1 cellular context compared by ENCODE assay signal in the genomic region with DNA sequence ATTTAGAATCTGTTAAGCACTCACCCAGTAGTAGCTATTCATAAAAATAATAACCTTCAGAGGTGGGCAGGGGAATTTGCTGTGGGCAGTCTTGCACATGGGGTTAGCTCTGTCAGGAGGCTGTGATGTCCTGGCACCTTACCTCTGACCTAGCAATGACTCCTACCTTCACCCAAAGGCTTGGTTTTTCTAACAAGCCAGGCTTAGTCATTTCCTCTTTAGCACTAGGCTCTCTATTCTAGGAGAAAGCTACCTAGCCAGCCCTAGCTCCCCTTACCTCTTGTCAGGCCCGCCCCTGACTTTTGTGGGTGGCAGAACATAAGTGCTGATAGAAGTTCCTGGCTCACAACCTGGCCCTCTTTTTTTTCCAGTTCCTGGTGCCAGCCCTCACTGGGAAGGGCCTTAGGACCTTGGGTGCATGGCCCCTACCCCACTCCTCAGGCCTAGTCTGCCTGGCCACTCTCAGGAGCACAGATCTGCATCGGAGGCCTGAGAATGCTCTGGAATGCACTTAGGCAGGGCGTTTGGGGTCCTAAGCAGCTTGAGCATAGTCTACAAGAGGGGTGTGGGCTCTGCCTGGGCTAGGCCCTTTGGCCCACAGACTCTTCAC.
TF ChIP-seq lines count a peak whose summit lies in the region.

No MANE protein-coding gene starts in this region.

TF ChIP-seq in H1, 55 proteins besides CTCF, POLR2A, EP300 and RAD21:
- TF ChIP-seq CTBP2 (IDR thresholded peaks at IDR 0.05; ENCODE audit: borderline replicate concordance, insufficient read depth, insufficient read length, low read length) (no peak), RFX5 (IDR thresholded peaks at IDR 0.05; ENCODE audit: borderline replicate concordance, low read depth, low read length) (no peak), SIN3A (conservative IDR thresholded peaks at IDR 0.05 in 1 of 2, IDR thresholded peaks at IDR 0.05 in 1 of 2; ENCODE audit: low read depth in 1 of 2, low read length in 2 of 2) (no peak), KDM1A (IDR thresholded peaks at IDR 0.05; ENCODE audit: borderline replicate concordance, low read length) (no peak), BRCA1 (IDR thresholded peaks at IDR 0.05; ENCODE audit: low read depth, low read length) (no peak), CBX8 (IDR thresholded peaks at IDR 0.05; ENCODE audit: borderline replicate concordance, low read depth, low read length) (no peak), SP4 (IDR thresholded peaks at IDR 0.05; ENCODE audit: low read length) (no peak), YY1 (IDR thresholded peaks at IDR 0.05; ENCODE audit: low read depth, low read length) (no peak), SAP30 (IDR thresholded peaks at IDR 0.05; ENCODE audit: insufficient read depth, insufficient replicate concordance, low read length) (no peak), BCL11A (IDR thresholded peaks at IDR 0.05; ENCODE audit: low read depth in 2 of 2, low read length in 2 of 2) (no peak), SP2 (IDR thresholded peaks at IDR 0.05; ENCODE audit: low read length) (no peak), CREB1 (IDR thresholded peaks at IDR 0.05) (no peak), SRF (IDR thresholded peaks at IDR 0.05; ENCODE audit: low read depth, low read length) (no peak), RNF2 (IDR thresholded peaks at IDR 0.05; ENCODE audit: borderline replicate concordance, low read depth, low read length, missing control alignments, poor library complexity, severe bottlenecking) (no peak), SP1 (IDR thresholded peaks at IDR 0.05; ENCODE audit: low read depth, low read length) (no peak)
- TF ChIP-seq, protein P1, sequence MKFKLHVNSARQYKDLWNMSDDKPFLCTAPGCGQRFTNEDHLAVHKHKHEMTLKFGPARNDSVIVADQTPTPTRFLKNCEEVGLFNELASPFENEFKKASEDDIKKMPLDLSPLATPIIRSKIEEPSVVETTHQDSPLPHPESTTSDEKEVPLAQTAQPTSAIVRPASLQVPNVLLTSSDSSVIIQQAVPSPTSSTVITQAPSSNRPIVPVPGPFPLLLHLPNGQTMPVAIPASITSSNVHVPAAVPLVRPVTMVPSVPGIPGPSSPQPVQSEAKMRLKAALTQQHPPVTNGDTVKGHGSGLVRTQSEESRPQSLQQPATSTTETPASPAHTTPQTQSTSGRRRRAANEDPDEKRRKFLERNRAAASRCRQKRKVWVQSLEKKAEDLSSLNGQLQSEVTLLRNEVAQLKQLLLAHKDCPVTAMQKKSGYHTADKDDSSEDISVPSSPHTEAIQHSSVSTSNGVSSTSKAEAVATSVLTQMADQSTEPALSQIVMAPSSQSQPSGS (IDR thresholded peaks at IDR 0.05; ENCODE audit: low read length): no peak
